1 cellular context compared by ENCODE assay signal in the genomic region with DNA sequence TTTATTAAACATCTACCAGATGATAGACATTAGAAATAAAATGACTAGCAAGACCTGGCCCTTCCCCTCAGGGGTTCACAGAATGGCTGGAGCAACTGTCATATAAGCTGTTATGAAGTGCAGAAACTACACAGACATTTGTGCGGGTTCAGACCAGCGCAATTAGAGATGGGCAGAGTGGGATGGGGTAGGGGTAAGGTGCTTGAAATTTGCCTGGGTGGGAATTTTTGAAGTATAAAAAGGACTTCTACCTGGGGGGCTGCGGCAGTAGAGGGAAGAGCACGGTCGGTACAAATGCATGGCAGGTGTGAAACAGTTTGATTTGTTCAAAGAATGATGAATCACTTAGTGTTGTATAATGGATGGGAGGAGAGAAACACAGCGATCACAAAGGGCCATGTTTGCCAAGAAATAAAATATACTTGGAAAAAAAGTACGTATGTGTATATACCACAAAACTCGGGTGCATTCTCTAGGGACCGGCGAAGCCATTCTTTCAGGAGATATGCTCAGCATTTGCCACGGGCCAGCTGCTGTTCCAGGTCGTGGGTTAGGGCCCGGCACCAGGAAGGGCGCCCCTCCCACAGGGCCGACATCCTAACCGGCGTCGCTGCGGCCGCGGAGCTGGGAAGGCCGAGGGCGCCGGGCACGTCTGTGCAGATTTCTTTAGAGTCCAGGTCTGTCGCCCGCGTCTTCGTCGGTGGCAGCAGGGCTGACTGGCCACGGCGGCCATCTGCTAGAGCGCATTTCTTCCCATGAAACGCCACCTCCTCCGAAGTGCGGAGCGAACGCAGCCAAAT.
TF ChIP-seq lines count a peak whose summit lies in the region.

No MANE protein-coding gene starts in this region.

TF ChIP-seq in HepG2, 621 proteins besides CTCF, POLR2A, EP300 and RAD21 (continued from another document and continues in another):
- TF ChIP-seq TBP (CRISPR knock-in tag; IDR thresholded peaks at IDR 0.05), result no peak
- no peak for TF ChIP-seq EHMT2 (IDR thresholded peaks at IDR 0.05; ENCODE audit: borderline replicate concordance, low read depth, low read length)
- no peak for TF ChIP-seq ZBTB21 (CRISPR knock-in tag; IDR thresholded peaks at IDR 0.05)
- TF ChIP-seq ZSCAN20 (CRISPR knock-in tag; IDR thresholded peaks at IDR 0.05; ENCODE audit: borderline replicate concordance), result peak; percentile 81; the same call in 1 of the 2 replicates
- peak; percentile 56; the same call in 1 of the 2 replicates for TF ChIP-seq ZNF44 (CRISPR knock-in tag; IDR thresholded peaks at IDR 0.05)
- TF ChIP-seq ZNF619 (CRISPR knock-in tag; IDR thresholded peaks at IDR 0.05), result no peak
- TF ChIP-seq NFKBIZ (CRISPR knock-in tag; IDR thresholded peaks at IDR 0.05), result no peak
- TF ChIP-seq KDM2A (CRISPR knock-in tag; IDR thresholded peaks at IDR 0.05; ENCODE audit: borderline replicate concordance, low read depth), result no peak
- TF ChIP-seq NFYC (CRISPR knock-in tag; IDR thresholded peaks at IDR 0.05), result no peak
- no peak for TF ChIP-seq RARG (CRISPR knock-in tag; IDR thresholded peaks at IDR 0.05; ENCODE audit: low read depth)
- TF ChIP-seq POGZ (CRISPR knock-in tag; IDR thresholded peaks at IDR 0.05), result no peak
- TF ChIP-seq ZNF33A (CRISPR knock-in tag; IDR thresholded peaks at IDR 0.05; ENCODE audit: borderline replicate concordance), result no peak
- TF ChIP-seq RORA (CRISPR knock-in tag; IDR thresholded peaks at IDR 0.05), result no peak
- TF ChIP-seq ZNF180 (CRISPR knock-in tag; IDR thresholded peaks at IDR 0.05; ENCODE audit: borderline replicate concordance, low read depth), result no peak
- TF ChIP-seq ZNF724P (CRISPR knock-in tag; IDR thresholded peaks at IDR 0.05; ENCODE audit: borderline replicate concordance), result peak; percentile 51; the same call in 1 of the 2 replicates
- TF ChIP-seq FOSL2 (CRISPR knock-in tag; IDR thresholded peaks at IDR 0.05), result no peak
- no peak for TF ChIP-seq PHF20 (CRISPR knock-in tag; IDR thresholded peaks at IDR 0.05)
- TF ChIP-seq SOX6 (IDR thresholded peaks at IDR 0.05), result no peak
- TF ChIP-seq SOX6 (CRISPR knock-in tag; IDR thresholded peaks at IDR 0.05), result no peak
- no peak for TF ChIP-seq ZNF234 (CRISPR knock-in tag; conservative IDR thresholded peaks at IDR 0.05)
- no peak for TF ChIP-seq ZMAT5 (CRISPR knock-in tag; IDR thresholded peaks at IDR 0.05; ENCODE audit: borderline replicate concordance, low read depth)
- TF ChIP-seq TCF12 (IDR thresholded peaks at IDR 0.05), result no peak
- no peak for TF ChIP-seq TCF12 (CRISPR knock-in tag; IDR thresholded peaks at IDR 0.05)
- no peak for TF ChIP-seq ZNF841 (CRISPR knock-in tag; IDR thresholded peaks at IDR 0.05; ENCODE audit: borderline replicate concordance)
- TF ChIP-seq MBNL3 (CRISPR knock-in tag; conservative IDR thresholded peaks at IDR 0.05), result no peak
- no peak for TF ChIP-seq ZNF24 (IDR thresholded peaks at IDR 0.05)
- peak; percentile 81; the same call in 1 of the 2 replicates for TF ChIP-seq ZNF737 (CRISPR knock-in tag; IDR thresholded peaks at IDR 0.05; ENCODE audit: borderline replicate concordance)
- no peak for TF ChIP-seq TGIF2 (CRISPR knock-in tag; IDR thresholded peaks at IDR 0.05)
- no peak for TF ChIP-seq ZNF816 (CRISPR knock-in tag; IDR thresholded peaks at IDR 0.05; ENCODE audit: borderline replicate concordance)
- TF ChIP-seq NR2F6 (IDR thresholded peaks at IDR 0.05), result no peak
- TF ChIP-seq NR2F6 (CRISPR knock-in tag; IDR thresholded peaks at IDR 0.05), result no peak
- no peak for TF ChIP-seq MTA1 (CRISPR knock-in tag; IDR thresholded peaks at IDR 0.05; ENCODE audit: borderline replicate concordance)
- no peak for TF ChIP-seq MTA3 (CRISPR knock-in tag; IDR thresholded peaks at IDR 0.05)
- TF ChIP-seq ZNF614 (CRISPR knock-in tag; IDR thresholded peaks at IDR 0.05; ENCODE audit: borderline replicate concordance), result no peak
- no peak for TF ChIP-seq ZNF607 (CRISPR knock-in tag; IDR thresholded peaks at IDR 0.05; ENCODE audit: borderline replicate concordance)
- TF ChIP-seq KLF9 (CRISPR knock-in tag; IDR thresholded peaks at IDR 0.05; ENCODE audit: low read depth), result no peak
- no peak for TF ChIP-seq RBAK (CRISPR knock-in tag; IDR thresholded peaks at IDR 0.05)
- no peak; the same call in 1 of the 2 replicates for TF ChIP-seq YEATS2 (CRISPR knock-in tag; IDR thresholded peaks at IDR 0.05; ENCODE audit: borderline replicate concordance)
- no peak for TF ChIP-seq TOE1 (CRISPR knock-in tag; IDR thresholded peaks at IDR 0.05)
- no peak for TF ChIP-seq MED13 (CRISPR knock-in tag; IDR thresholded peaks at IDR 0.05)
- no peak for TF ChIP-seq REXO4 (CRISPR knock-in tag; IDR thresholded peaks at IDR 0.05; ENCODE audit: borderline replicate concordance)
- no peak for TF ChIP-seq MED1 (CRISPR knock-in tag; IDR thresholded peaks at IDR 0.05)
- TF ChIP-seq GFI1 (CRISPR knock-in tag; IDR thresholded peaks at IDR 0.05; ENCODE audit: borderline replicate concordance), result 0 out of 2 replicates have a peak, but pooled peaks have one; percentile 9
- no peak for TF ChIP-seq ZBTB40 (IDR thresholded peaks at IDR 0.05)
- no peak for TF ChIP-seq ZBTB40 (CRISPR knock-in tag; IDR thresholded peaks at IDR 0.05)
- TF ChIP-seq, protein P1, sequence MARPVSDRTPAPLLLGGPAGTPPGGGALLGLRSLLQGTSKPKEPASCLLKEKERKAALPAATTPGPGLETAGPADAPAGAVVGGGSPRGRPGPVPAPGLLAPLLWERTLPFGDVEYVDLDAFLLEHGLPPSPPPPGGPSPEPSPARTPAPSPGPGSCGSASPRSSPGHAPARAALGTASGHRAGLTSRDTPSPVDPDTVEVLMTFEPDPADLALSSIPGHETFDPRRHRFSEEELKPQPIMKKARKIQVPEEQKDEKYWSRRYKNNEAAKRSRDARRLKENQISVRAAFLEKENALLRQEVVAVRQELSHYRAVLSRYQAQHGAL (CRISPR knock-in tag; IDR thresholded peaks at IDR 0.05; ENCODE audit: not compliant biosample characterization), result no peak
- TF ChIP-seq ZNF121 (CRISPR knock-in tag; IDR thresholded peaks at IDR 0.05), result peak; percentile 8; the same call in 1 of the 2 replicates
- TF ChIP-seq ARHGAP35 (CRISPR knock-in tag; IDR thresholded peaks at IDR 0.05; ENCODE audit: borderline replicate concordance), result no peak
- no peak for TF ChIP-seq FOXA3 (CRISPR knock-in tag; IDR thresholded peaks at IDR 0.05)
- TF ChIP-seq BRF2 (CRISPR knock-in tag; IDR thresholded peaks at IDR 0.05), result no peak
- no peak for TF ChIP-seq SPEN (CRISPR knock-in tag; IDR thresholded peaks at IDR 0.05; ENCODE audit: low read depth)
- TF ChIP-seq ZNF335 (CRISPR knock-in tag; IDR thresholded peaks at IDR 0.05), result no peak
- no peak for TF ChIP-seq ZNF282 (IDR thresholded peaks at IDR 0.05; ENCODE audit: partially characterized antibody)
- 0 out of 2 replicates have a peak, but pooled peaks have one; percentile 18 for TF ChIP-seq NR1H2 (CRISPR knock-in tag; IDR thresholded peaks at IDR 0.05; ENCODE audit: borderline replicate concordance, low read depth)
- TF ChIP-seq NR2C2 (CRISPR knock-in tag; IDR thresholded peaks at IDR 0.05; ENCODE audit: borderline replicate concordance), result no peak
- TF ChIP-seq ZMYM3 (CRISPR knock-in tag; IDR thresholded peaks at IDR 0.05), result no peak
- no peak for TF ChIP-seq THAP9 (CRISPR knock-in tag; IDR thresholded peaks at IDR 0.05; ENCODE audit: borderline replicate concordance)
- TF ChIP-seq ZC3H4 (CRISPR knock-in tag; IDR thresholded peaks at IDR 0.05; ENCODE audit: borderline replicate concordance), result peak; percentile 87; the same call in 1 of the 2 replicates
- TF ChIP-seq NFATC3 (CRISPR knock-in tag; IDR thresholded peaks at IDR 0.05), result 0 out of 2 replicates have a peak, but pooled peaks have one; percentile 70
- TF ChIP-seq, protein P2, sequence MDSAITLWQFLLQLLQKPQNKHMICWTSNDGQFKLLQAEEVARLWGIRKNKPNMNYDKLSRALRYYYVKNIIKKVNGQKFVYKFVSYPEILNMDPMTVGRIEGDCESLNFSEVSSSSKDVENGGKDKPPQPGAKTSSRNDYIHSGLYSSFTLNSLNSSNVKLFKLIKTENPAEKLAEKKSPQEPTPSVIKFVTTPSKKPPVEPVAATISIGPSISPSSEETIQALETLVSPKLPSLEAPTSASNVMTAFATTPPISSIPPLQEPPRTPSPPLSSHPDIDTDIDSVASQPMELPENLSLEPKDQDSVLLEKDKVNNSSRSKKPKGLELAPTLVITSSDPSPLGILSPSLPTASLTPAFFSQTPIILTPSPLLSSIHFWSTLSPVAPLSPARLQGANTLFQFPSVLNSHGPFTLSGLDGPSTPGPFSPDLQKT (CRISPR knock-in tag; IDR thresholded peaks at IDR 0.05; ENCODE audit: borderline replicate concordance), result no peak
